Comparison of ENCODE assay signal across 8 cellular contexts in genomic region chr1:35929730-35930592, GRCh38. TPM values are rescaled to one million over a fixed set of nuclear protein-coding genes. Genes with fewer than 3 reads are reported as not detected.
A peak's percentile ranks its signal among the peaks of the same experiment; 100 is the strongest.
DNase-seq lines count a peak whose midpoint lies in the region; ATAC-seq and TF ChIP-seq lines count a peak whose summit lies in the region.

No MANE protein-coding gene starts in this region.

- no peak for TF ChIP-seq CTCF in neural cell (IDR thresholded peaks at IDR 0.05; ENCODE audit: poor library complexity, severe bottlenecking)
- no peak for TF ChIP-seq CTCF in tibial artery (IDR thresholded peaks at IDR 0.05)

- peaks cover 32% of the 10 kb centered on the region for H3K79me2 ChIP-seq in neural cell (replicated peaks; ENCODE audit: insufficient read depth, low read length)

- peak overlapping the region; percentile 93 for H3K4me3 Mint-ChIP-seq in activated T-helper 1 cell treated with anti-CD3 and anti-CD28 coated beads, Interleukin-12 subunit alpha, Interleukin-12 subunit beta, Interleukin-2, Interleukin-4 antibody, amounts not matched to agents 30 ng/mL and 10 ng/mL and 1 ng/mL, durations not matched to agents 14 hours and 24 hours and 36 hours

- H3K4me1 ChIP-seq in BLaER1, result peaks cover 26% of the 10 kb centered on the region
- peaks cover 8% of the 10 kb centered on the region for H3K4me1 ChIP-seq in HAP-1
- H3K4me1 ChIP-seq in tibial artery, result peaks cover 0 to 34% (median 4%) of the 10 kb centered on the region in 4 donors

- H3K4me3 ChIP-seq in BLaER1 (peak overlapping the region; percentile 95), HAP-1 (peak overlapping the region; percentile 81), neural cell (ENCODE audit: low read length) (peak overlapping the region; percentile 72), tibial artery (peak overlapping the region; percentile 71 to 73)

- H3K4me2 ChIP-seq in BLaER1, result peak overlapping the region; percentile 83
- peak overlapping the region; percentile 56 for H3K4me2 ChIP-seq in neural cell (ENCODE audit: low read length)

- peaks cover 4% of the 10 kb centered on the region for H3K36me3 Mint-ChIP-seq in activated T-helper 1 cell treated with anti-CD3 and anti-CD28 coated beads, Interleukin-12 subunit alpha, Interleukin-12 subunit beta, Interleukin-2, Interleukin-4 antibody, amounts not matched to agents 30 ng/mL and 10 ng/mL and 1 ng/mL, durations not matched to agents 14 hours and 24 hours and 36 hours (ENCODE audit: low read depth)

- H3K27ac Mint-ChIP-seq in activated T-helper 1 cell treated with anti-CD3 and anti-CD28 coated beads, Interleukin-12 subunit alpha, Interleukin-12 subunit beta, Interleukin-2, Interleukin-4 antibody, amounts not matched to agents 30 ng/mL and 10 ng/mL and 1 ng/mL, durations not matched to agents 14 hours and 24 hours and 36 hours, result peak overlapping the region; percentile 97

- in situ Hi-C loops in HAP-1 (cut with MboI; ENCODE audit: low sequenced_read_pairs), result no loop called here

- peak overlapping the region; percentile 7 for H2AFZ ChIP-seq in neural cell (ENCODE audit: low read depth, low read length)

- TF ChIP-seq RAD21 in neural cell (conservative IDR thresholded peaks at IDR 0.05), result no peak

- H4K20me1 ChIP-seq in BLaER1 (peaks cover 32% of the 10 kb centered on the region; the same call in 1 of the 2 replicates), neural cell (ENCODE audit: insufficient read depth) (no peaks in the 10 kb centered on the region)

- peak; percentile 56 to 62 for DNase-seq in HAP-1 (ENCODE audit: low spot score in 2 of 2)
- peak; percentile 61 for DNase-seq in NOMO-1 treated with dmso at 0.1 percent for 144 hours (lab: John Stamatoyannopoulos, UW; ENCODE audit: unreplicated experiment)
- DNase-seq in activated T-helper 1 cell treated with anti-CD3 and anti-CD28 coated beads, Interleukin-12 subunit alpha, Interleukin-12 subunit beta, Interleukin-2, Interleukin-4 antibody, amounts not matched to agents 30 ng/mL and 10 ng/mL and 1 ng/mL, durations not matched to agents 14 hours and 24 hours and 36 hours (ENCODE audit: low spot score), result peak; percentile 6
- DNase-seq in fibroblast of the conjunctiva (ENCODE audit: low read depth), result peak; percentile 23
- DNase-seq in tibial artery, result peak; percentile 62 to 82

- H3K9ac ChIP-seq in BLaER1 (peak overlapping the region; percentile 95), neural cell (ENCODE audit: low read length) (peak overlapping the region; percentile 78)

- H3K27ac ChIP-seq in BLaER1 (peak overlapping the region; percentile 92), neural cell (ENCODE audit: low read length) (peak overlapping the region; percentile 80), tibial artery (peak overlapping the region; percentile 96 to 98)

- no peak for ATAC-seq in GM19395 (IDR thresholded peaks at IDR 0.05; ENCODE audit: unreplicated experiment)

- intact Hi-C loops in activated T-helper 1 cell treated with anti-CD3 and anti-CD28 coated beads, Interleukin-12 subunit alpha, Interleukin-12 subunit beta, Interleukin-2, Interleukin-4 antibody, amounts not matched to agents 30 ng/mL and 10 ng/mL and 1 ng/mL, durations not matched to agents 14 hours and 24 hours and 36 hours (cut with micrococcal nuclease), result loop anchor here (5.0 to 10.0 kb wide), 8 partner anchors 123 to 898 kb away; partner anchors contain the start of genes AGO4, C1orf216, KIAA0319L and MRPS15
- intact Hi-C loops in tibial artery (cut with DNase I; ENCODE audit: low total_unique reads), result no loop called here

- H3K9me2 ChIP-seq in neural cell (ENCODE audit: insufficient read depth, low read length), result no peaks in the 10 kb centered on the region

- no peaks in the 10 kb centered on the region for H3K27me3 Mint-ChIP-seq in activated T-helper 1 cell treated with anti-CD3 and anti-CD28 coated beads, Interleukin-12 subunit alpha, Interleukin-12 subunit beta, Interleukin-2, Interleukin-4 antibody, amounts not matched to agents 30 ng/mL and 10 ng/mL and 1 ng/mL, durations not matched to agents 14 hours and 24 hours and 36 hours (ENCODE audit: insufficient read depth)

- H3K9me3 Mint-ChIP-seq in activated T-helper 1 cell treated with anti-CD3 and anti-CD28 coated beads, Interleukin-12 subunit alpha, Interleukin-12 subunit beta, Interleukin-2, Interleukin-4 antibody, amounts not matched to agents 30 ng/mL and 10 ng/mL and 1 ng/mL, durations not matched to agents 14 hours and 24 hours and 36 hours, result no peaks in the 10 kb centered on the region

- peaks cover 11% of the 10 kb centered on the region; the same call in 1 of the 2 replicates for H3K36me3 ChIP-seq in BLaER1
- H3K36me3 ChIP-seq in HAP-1 (replicated peaks), result peaks cover 4% of the 10 kb centered on the region; the same call in 1 of the 2 replicates
- no peaks in the 10 kb centered on the region for H3K36me3 ChIP-seq in neural cell (ENCODE audit: insufficient read depth, low read length)
- no peaks in the 10 kb centered on the region for H3K36me3 ChIP-seq in tibial artery

- no peaks in the 10 kb centered on the region for H3K9me3 ChIP-seq in BLaER1
- no peaks in the 10 kb centered on the region for H3K9me3 ChIP-seq in HAP-1
- no peaks in the 10 kb centered on the region for H3K9me3 ChIP-seq in neural cell (ENCODE audit: low read length)
- no peaks in the 10 kb centered on the region for H3K9me3 ChIP-seq in tibial artery

- no peaks in the 10 kb centered on the region for H3F3A ChIP-seq in neural cell (ENCODE audit: insufficient read depth, low read length, poor library complexity, severe bottlenecking)

- H3K4me1 Mint-ChIP-seq in activated T-helper 1 cell treated with anti-CD3 and anti-CD28 coated beads, Interleukin-12 subunit alpha, Interleukin-12 subunit beta, Interleukin-2, Interleukin-4 antibody, amounts not matched to agents 30 ng/mL and 10 ng/mL and 1 ng/mL, durations not matched to agents 14 hours and 24 hours and 36 hours (ENCODE audit: low read depth), result peaks cover 36% of the 10 kb centered on the region

- TF ChIP-seq EP300 in neural cell (conservative IDR thresholded peaks at IDR 0.05; ENCODE audit: poor library complexity, severe bottlenecking), result no peak

- H3K27me3 ChIP-seq in BLaER1, result no peaks in the 10 kb centered on the region
- H3K27me3 ChIP-seq in HAP-1 (ENCODE audit: low read depth), result no peaks in the 10 kb centered on the region
- no peaks in the 10 kb centered on the region for H3K27me3 ChIP-seq in neural cell (ENCODE audit: insufficient read depth, low read depth, low read length)
- no peaks in the 10 kb centered on the region for H3K27me3 ChIP-seq in tibial artery

TF ChIP-seq in neural cell, 6 proteins besides CTCF, POLR2A, EP300 and RAD21:
- TF ChIP-seq TAF1 (IDR thresholded peaks at IDR 0.05; ENCODE audit: low read depth) (no peak), MXI1 (conservative IDR thresholded peaks at IDR 0.05; ENCODE audit: poor library complexity, severe bottlenecking) (no peak), POLR2AphosphoS5 (IDR thresholded peaks at IDR 0.05) (no peak), REST (IDR thresholded peaks at IDR 0.05; ENCODE audit: borderline replicate concordance) (no peak), EZH2 (IDR thresholded peaks at IDR 0.05; ENCODE audit: borderline replicate concordance, insufficient read depth, low read length, poor library complexity, severe bottlenecking) (no peak), SMC3 (conservative IDR thresholded peaks at IDR 0.05; ENCODE audit: poor library complexity) (no peak)

RNA-seq across cellular contexts. Expression of gene AGO3, which starts 0.9 kb away (rescaled TPM):
- total RNA-seq in activated T-helper 1 cell treated with anti-CD3 and anti-CD28 coated beads, Interleukin-12 subunit alpha, Interleukin-12 subunit beta, Interleukin-2, Interleukin-4 antibody, amounts not matched to agents 30 ng/mL and 10 ng/mL and 1 ng/mL, durations not matched to agents 14 hours and 24 hours and 36 hours, result 26.1 and 33.6 TPM in 2 replicates
- 9.4 and 10.2 TPM in 2 replicates for polyA plus RNA-seq in neural cell
- 36.8 and 41.9 TPM in 2 replicates for polyA minus RNA-seq in neural cell

RNA-seq across cellular contexts. Expression of gene AGO1, which starts 47.0 kb away (rescaled TPM):
- total RNA-seq in activated T-helper 1 cell treated with anti-CD3 and anti-CD28 coated beads, Interleukin-12 subunit alpha, Interleukin-12 subunit beta, Interleukin-2, Interleukin-4 antibody, amounts not matched to agents 30 ng/mL and 10 ng/mL and 1 ng/mL, durations not matched to agents 14 hours and 24 hours and 36 hours, result 39.0 and 39.5 TPM in 2 replicates
- 13.0 and 15.0 TPM in 2 replicates for polyA plus RNA-seq in neural cell
- 30.4 and 38.5 TPM in 2 replicates for polyA minus RNA-seq in neural cell

Comparison
In these comparisons a context has a peak if more than half of its experiments do, and no peak if none do; other contexts are left out.
1. DNase-seq: peak in every context shown above with its lines; median percentile 72 in tibial artery; 61 in NOMO-1 treated with dmso at 0.1 percent for 144 hours; 59 in HAP-1; 23 in fibroblast of the conjunctiva; 6 in activated T-helper 1 cell treated with anti-CD3 and anti-CD28 coated beads, Interleukin-12 subunit alpha, Interleukin-12 subunit beta, Interleukin-2, Interleukin-4 antibody, amounts not matched to agents 30 ng/mL and 10 ng/mL and 1 ng/mL, durations not matched to agents 14 hours and 24 hours and 36 hours.